8 cellular contexts compared by ENCODE assay signal in the genomic region with DNA sequence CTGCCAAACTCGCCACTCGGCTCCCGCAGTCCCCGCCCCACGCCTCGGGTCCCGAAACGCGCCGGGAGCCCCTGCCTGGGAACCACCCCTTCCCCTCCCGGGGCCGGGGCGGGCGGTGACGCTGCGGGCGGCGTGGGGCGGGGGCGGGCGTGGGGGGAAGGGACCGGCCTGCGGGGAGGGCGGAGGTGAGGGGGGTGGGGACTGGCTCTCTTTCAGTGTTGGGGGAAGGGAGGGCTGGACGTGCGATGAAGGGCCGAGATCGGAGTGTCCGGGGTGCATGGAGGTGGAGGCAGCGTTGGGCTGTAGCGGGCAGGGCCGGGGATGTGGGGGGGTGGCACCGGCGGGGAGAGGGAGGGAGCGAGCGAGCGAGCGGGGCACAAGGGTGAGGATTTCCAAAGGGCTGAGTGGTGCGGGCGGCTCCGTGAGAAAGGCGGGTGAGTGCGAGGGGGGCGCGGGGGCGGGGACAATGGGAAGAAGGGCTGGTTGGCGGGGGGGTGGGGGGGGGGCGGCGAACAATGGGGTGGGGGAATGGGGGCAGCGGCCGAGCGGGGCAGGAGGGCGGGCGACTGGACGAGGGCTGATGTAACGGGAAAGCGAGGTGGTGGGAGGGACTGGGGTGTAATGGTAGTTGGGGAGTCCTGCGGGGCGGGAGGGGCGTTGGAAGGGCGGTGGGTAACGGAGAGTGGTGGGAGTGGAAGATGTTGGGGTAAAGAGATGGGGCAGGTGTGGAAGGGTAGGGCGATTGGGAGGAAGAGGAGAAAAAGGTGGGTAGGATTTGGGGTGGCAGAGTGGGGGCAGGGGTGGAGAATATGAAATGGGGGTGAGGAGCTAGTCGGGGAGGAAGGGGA. TPM values are rescaled to one million over a fixed set of nuclear protein-coding genes. Genes with fewer than 3 reads are reported as not detected.
DNase-seq lines count a peak whose midpoint lies in the region; ATAC-seq, FAIRE-seq and TF ChIP-seq lines count a peak whose summit lies in the region.

No MANE protein-coding gene starts in this region.

- peak overlapping the region; percentile 46 for H3K27ac ChIP-seq in mammary epithelial cell (ENCODE audit: insufficient read depth, low read depth, low read length)
- H3K27ac ChIP-seq in keratinocyte (ENCODE audit: control insufficient read depth, insufficient read depth, low read length) = peak overlapping the region; percentile 54

- H3K4me1 ChIP-seq in mammary epithelial cell (ENCODE audit: insufficient read depth, low read length) (peaks cover 4% of the 10 kb centered on the region), keratinocyte (ENCODE audit: control insufficient read depth, extremely low read depth, insufficient read depth, low read length) (peaks cover 13% of the 10 kb centered on the region)

- H3K9me1 ChIP-seq in keratinocyte (ENCODE audit: control insufficient read depth, extremely low read depth, insufficient read depth, low read length) = no peaks in the 10 kb centered on the region

- no CpG with 5 or more reads among the region's 64 CpGs for WGBS in mammary epithelial cell (ENCODE audit: low coverage, missing lambda C conversion rate)

- H3K27me3 ChIP-seq in mammary epithelial cell (ENCODE audit: insufficient read depth, low read length) (no peaks in the 10 kb centered on the region), keratinocyte (ENCODE audit: control insufficient read depth, extremely low read depth, insufficient read depth, low read length) (no peaks in the 10 kb centered on the region)

- H3K9me3 Mint-ChIP-seq in CD14-positive monocyte = peaks cover 0 to 3% (median 0%) of the 10 kb centered on the region in 7 donors

- peak overlapping the region; percentile 100 for H2AFZ ChIP-seq in mammary epithelial cell (ENCODE audit: low read depth, low read length)
- H2AFZ ChIP-seq in keratinocyte (ENCODE audit: control insufficient read depth, low read length) = peak overlapping the region; percentile 66

- H3K4me1 Mint-ChIP-seq in CD14-positive monocyte = peaks cover 14% of the 10 kb centered on the region

- peak; percentile 25 for ATAC-seq in GM19397 (IDR thresholded peaks at IDR 0.05; ENCODE audit: unreplicated experiment)

- no peak for FAIRE-seq in keratinocyte (lab: Jason Lieb, UNC)

- DNase-seq in CD14-positive monocyte (ENCODE audit: low spot score) (peak; percentile 52), HUDEP-2 (lab: John Stamatoyannopoulos, UW; ENCODE audit: unreplicated experiment in 76 of 76) (peak in 59 of 76 experiments; percentile 8 to 84 (median 65)), T-helper 22 cell (ENCODE audit: low read depth) (peak; percentile 45), mammary epithelial cell (peak; percentile 55), keratinocyte (ENCODE audit: low read depth, low spot score) (no peak), DMS79 treated with DMSO at 0.1 percent for 48 hours (lab: John Stamatoyannopoulos, UW) (no peak)
- DNase-seq in stimulated activated CD4-positive, alpha-beta T cell treated with anti-CD3 and anti-CD28 coated beads, Interleukin-15, amount 100 ng/mL, for 48 hours (ENCODE audit: low read depth in 2 of 2) = peak; percentile 38 to 40

- in situ Hi-C loops in mammary epithelial cell (cut with MboI; ENCODE audit: low sequenced_read_pairs in 2 of 2) = no loop called here

- H3K27ac Mint-ChIP-seq in CD14-positive monocyte = peak overlapping the region; percentile 66 to 95 (median 80)

- H4K20me1 ChIP-seq in mammary epithelial cell (ENCODE audit: insufficient read depth, low read length) = no peaks in the 10 kb centered on the region
- no peaks in the 10 kb centered on the region for H4K20me1 ChIP-seq in keratinocyte (ENCODE audit: control insufficient read depth, extremely low read depth, insufficient read depth, low read length)

- peaks cover 5 to 9% (median 5%) of the 10 kb centered on the region in 3 donors for H3K27me3 Mint-ChIP-seq in CD14-positive monocyte (ENCODE audit: low read depth in 3 of 3)

- H3K4me3 ChIP-seq in mammary epithelial cell (replicated peaks in 1 of 3; ENCODE audit: insufficient read depth in 1 of 3, low read depth in 2 of 3, low read length in 3 of 3) (peak overlapping the region; percentile 64 to 94 (median 83)), keratinocyte (ENCODE audit: control insufficient read depth in 2 of 3, extremely low read depth in 1 of 3, insufficient read depth in 2 of 3, low read depth in 1 of 3, low read length in 3 of 3) (peak overlapping the region; percentile 76 to 91 (median 81))

- H3K36me3 Mint-ChIP-seq in CD14-positive monocyte = peaks cover 0 to 4% of the 10 kb centered on the region in 2 donors

- H3K9me3 ChIP-seq in mammary epithelial cell (replicated peaks; ENCODE audit: insufficient read depth, low read length) (no peaks in the 10 kb centered on the region), keratinocyte (ENCODE audit: control insufficient read depth, low read depth, low read length) (no peaks in the 10 kb centered on the region)

- intact Hi-C loops in CD14-positive monocyte (cut with micrococcal nuclease) = loop anchor here in 1 of 2 donors (5.0 to 10.0 kb wide), 4 partner anchors 61 to 1524 kb away; a partner anchor contains a TSS
- intact Hi-C loops in mammary epithelial cell (cut with micrococcal nuclease) = loop anchor here (5.0 kb wide), 1 partner anchor 194 kb away; a partner anchor contains a TSS

- no TSS peak for BruUV-seq in mammary epithelial cell (replicated peaks; lab: Mats Ljungman, UMichigan)

- peak overlapping the region; percentile 97 to 98 for H3K4me3 Mint-ChIP-seq in CD14-positive monocyte

- CTCF ChIA-PET in mammary epithelial cell (lab: Charles Lee; ENCODE audit: low non-redundant PET) = no interaction called here

- dilution Hi-C loops in mammary epithelial cell (cut with HindIII; ENCODE audit: low sequenced_read_pairs) = no loop called here
- dilution Hi-C loops in keratinocyte (cut with MboI; ENCODE audit: extremely low pct_ligation_motif_present, low sequenced_read_pairs) = no loop called here

- H3K36me3 ChIP-seq in mammary epithelial cell (ENCODE audit: insufficient read depth, low read length) (no peaks in the 10 kb centered on the region), keratinocyte (ENCODE audit: control insufficient read depth in 2 of 2, extremely low read depth in 1 of 2, insufficient read depth in 2 of 2, low read length in 2 of 2) (peaks cover 2 to 7% of the 10 kb centered on the region in 2 experiments)

- peaks cover 48% of the 10 kb centered on the region for H3K79me2 ChIP-seq in mammary epithelial cell (ENCODE audit: insufficient read depth, low read length)
- H3K79me2 ChIP-seq in keratinocyte (ENCODE audit: control insufficient read depth, insufficient read depth, low read length) = peaks cover 45% of the 10 kb centered on the region

- H3K4me2 ChIP-seq in mammary epithelial cell (ENCODE audit: insufficient read depth, low read depth, low read length) (peak overlapping the region; percentile 61), keratinocyte (ENCODE audit: control insufficient read depth, extremely low read depth, insufficient read depth, low read depth, low read length) (peak overlapping the region; percentile 99)

- no peak for TF ChIP-seq CTCF in CD14-positive monocyte (IDR thresholded peaks at IDR 0.05)
- TF ChIP-seq CTCF in mammary epithelial cell (conservative IDR thresholded peaks at IDR 0.05 in 1 of 2, IDR thresholded peaks at IDR 0.05 in 1 of 2; ENCODE audit: extremely low read depth in 1 of 2, insufficient read depth in 1 of 2, low read depth in 1 of 2, low read length in 2 of 2) = no peak
- TF ChIP-seq CTCF in keratinocyte (optimal IDR thresholded peaks at IDR 0.05 in 1 of 3, IDR thresholded peaks at IDR 0.05 in 1 of 3, conservative IDR thresholded peaks at IDR 0.05 in 1 of 3; ENCODE audit: extremely low read depth in 1 of 3, insufficient read depth in 2 of 3, low read length in 3 of 3) = no peak

- H3K9ac ChIP-seq in mammary epithelial cell (ENCODE audit: insufficient read depth, low read length) (peak overlapping the region; percentile 51), keratinocyte (ENCODE audit: control insufficient read depth, extremely low read depth, insufficient read depth, low read length) (peak overlapping the region; percentile 84)

RNA-seq across cellular contexts. Expression of a gene that starts 0.6 kb away (rescaled TPM):
- 1 to 10 TPM; 4.7 to 6.9 TPM for polyA plus RNA-seq in CD14-positive monocyte
- total RNA-seq in mammary epithelial cell = 10 to 100 TPM; 43.5 to 66.5 TPM
- 40.7 TPM for polyA plus RNA-seq in mammary epithelial cell
- 173 TPM for polyA minus RNA-seq in mammary epithelial cell
- 39.6 to 59.9 TPM (median 50.3 TPM) in 3 replicates for polyA plus RNA-seq in keratinocyte
- polyA plus RNA-seq in keratinocyte (2011; ENCODE audit: low read depth) = 87.4 TPM
- 25.6 and 43.7 TPM in 2 replicates for polyA plus RNA-seq in keratinocyte (2011; cell fraction: cytosol; rRNA removed)
- 123 and 127 TPM in 2 replicates for polyA plus RNA-seq in keratinocyte (2011; cell fraction: nucleus; rRNA removed)
- polyA plus RNA-seq in keratinocyte (2012; ENCODE audit: low replicate concordance) = 26.5 and 30.0 TPM in 2 replicates
- 8.8 to 99.6 TPM (median 76.4 TPM) in 3 replicates for polyA minus RNA-seq in keratinocyte
- polyA minus RNA-seq in keratinocyte (2011; cell fraction: cytosol; rRNA and poly(A)+ RNA removed) = 45.7 TPM
- polyA minus RNA-seq in keratinocyte (2011; cell fraction: nucleus; rRNA and poly(A)+ RNA removed) = 45.5 and 80.3 TPM in 2 replicates

Comparison
In these comparisons a context has a peak if more than half of its experiments do, and no peak if none do; other contexts are left out.
1. DNase-seq: peak in CD14-positive monocyte (single experiment), HUDEP-2 (59 of 76), T-helper 22 cell (single experiment), mammary epithelial cell (single experiment) and stimulated activated CD4-positive, alpha-beta T cell treated with anti-CD3 and anti-CD28 coated beads, Interleukin-15, amount 100 ng/mL, for 48 hours (2 of 2); none in keratinocyte (single experiment) and DMS79 treated with DMSO at 0.1 percent for 48 hours (single experiment).